In the genomic region with DNA sequence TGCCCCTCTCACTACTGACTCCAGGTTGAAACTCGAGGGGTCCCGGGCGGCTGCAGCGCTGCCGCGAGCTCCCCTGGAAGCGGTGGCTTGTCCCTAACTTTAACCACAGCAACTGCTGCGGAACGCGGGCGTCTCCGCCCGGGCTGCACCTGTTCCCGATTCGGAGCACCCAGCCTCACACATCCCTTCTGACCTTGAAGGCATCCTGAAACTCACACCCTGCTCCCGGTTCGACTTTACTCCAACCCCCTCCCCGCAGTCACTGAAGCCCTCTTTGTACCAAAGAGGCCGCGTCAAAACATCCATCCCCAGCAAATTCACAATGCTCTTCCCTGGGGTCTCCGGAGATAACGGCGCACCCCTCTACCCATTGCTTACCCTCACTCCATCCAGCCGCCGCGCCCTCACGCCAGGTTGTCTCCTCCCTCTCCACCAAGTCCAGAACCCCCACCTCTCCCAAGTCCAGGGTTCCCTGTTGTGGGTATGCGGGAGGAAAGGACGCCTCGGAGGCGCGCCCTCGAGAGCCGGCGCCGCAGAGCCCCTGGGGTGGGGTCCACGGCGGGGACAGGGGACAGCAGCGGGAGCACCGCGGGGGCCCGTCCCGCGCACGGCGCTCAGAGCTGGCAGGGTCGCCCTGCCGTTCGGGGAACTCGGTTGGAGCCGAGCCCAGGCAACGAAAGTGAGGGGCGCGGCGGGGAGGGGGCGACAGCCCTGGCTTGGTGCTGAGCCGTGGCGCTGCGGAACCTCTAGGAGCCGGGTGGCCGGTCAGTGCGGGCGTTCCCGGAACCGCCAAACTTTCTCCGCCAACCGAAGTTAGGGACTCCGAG, we compare ENCODE assay signal across 8 cellular contexts. TPM values are rescaled to one million over a fixed set of nuclear protein-coding genes. Genes with fewer than 3 reads are reported as not detected.
DNase-seq lines count a peak whose midpoint lies in the region; ATAC-seq, FAIRE-seq and TF ChIP-seq lines count a peak whose summit lies in the region.

No MANE protein-coding gene starts in this region.

- H3K79me2 ChIP-seq in GM12878 (ENCODE audit: control insufficient read depth, insufficient read depth, low read length) = no peaks in the 10 kb centered on the region

- no peak for FAIRE-seq in GM12878 (lab: Jason Lieb, UNC)

- SMC1A ChIA-PET in GM12878 (lab: Charles Lee; ENCODE audit: uncharacterized antibody, unreplicated experiment) = interaction anchor here (0.5 to 13.1 kb wide), 11 partner anchors 11 to 742 kb away, joined by 3 to 70 read pairs (median 3); a partner anchor contains a TSS

- in situ Hi-C loops in HAP-1 (cut with MboI; ENCODE audit: low sequenced_read_pairs) (no loop called here), GM12878 (cut with MboI) (no loop called here)

- peaks cover 66% of the 10 kb centered on the region for H3K27me3 ChIP-seq in BLaER1
- H3K27me3 ChIP-seq in HAP-1 (ENCODE audit: low read depth) = 0 out of 2 replicates have a peak, but pooled peaks cover 2% of the 10 kb centered on the region
- H3K27me3 ChIP-seq in GM12878 (replicated peaks in 1 of 2; ENCODE audit: control insufficient read depth in 2 of 2, insufficient read depth in 2 of 2, low read length in 1 of 2) = peaks cover 6 to 10% of the 10 kb centered on the region in 2 experiments; a peak in 3 of 4 replicates

- no peak overlapping the region; the same call in 1 of the 2 replicates for H2AFZ ChIP-seq in GM12878 (ENCODE audit: control insufficient read depth, low read depth, low read length)

- no TSS peak for BruUV-seq in GM12878 (replicated peaks; lab: Mats Ljungman, UMichigan)

- peak overlapping the region; percentile 75 for H3K4me2 ChIP-seq in BLaER1
- H3K4me2 ChIP-seq in GM12878 (ENCODE audit: control insufficient read depth, insufficient read depth) = peak overlapping the region; percentile 69

- intact Hi-C loops in GM12878 (cut with micrococcal nuclease; ENCODE audit: unreplicated experiment) = loop anchor here (2.0 to 10.0 kb wide), 3 partner anchors 97 to 679 kb away; no protein-coding TSS in a partner anchor

- 12% methylated on average over 55 of the region's 68 CpGs for WGBS in GM12878 (ENCODE audit: insufficient coverage, insufficient replicate concordance, low lambda C conversion rate, missing lambda C conversion rate)
- WGBS in mesodermal cell (ENCODE audit: insufficient coverage in 2 of 2), 2 experiments = 1 to 2% methylated on average over 48 to 54 of the region's 68 CpGs

- RAD21 ChIA-PET in GM12878 (lab: Charles Lee; ENCODE audit: unreplicated experiment) = interaction anchor here (0.7 to 3.9 kb wide), 31 partner anchors 8 to 684 kb away, joined by 3 to 29 read pairs (median 4); no protein-coding TSS in a partner anchor

- H3K36me3 ChIP-seq in BLaER1 (no peaks in the 10 kb centered on the region), HAP-1 (replicated peaks) (no peaks in the 10 kb centered on the region), GM12878 (ENCODE audit: control insufficient read depth in 2 of 2, insufficient read depth in 2 of 2, low read length in 1 of 2) (no peaks in the 10 kb centered on the region), mesodermal cell (ENCODE audit: control insufficient read depth, insufficient read depth, low read length) (no peaks in the 10 kb centered on the region)

- TF ChIP-seq EP300 in GM12878 (IDR thresholded peaks at IDR 0.05; ENCODE audit: borderline replicate concordance in 1 of 2, control insufficient read depth in 1 of 2, low read depth in 2 of 2, low read length in 2 of 2) = no peak

- peak; percentile 17 for ATAC-seq in GM12878
- ATAC-seq in HG03342 (IDR thresholded peaks at IDR 0.05; ENCODE audit: unreplicated experiment) = no peak

- H4K20me1 ChIP-seq in BLaER1 = peaks cover 7% of the 10 kb centered on the region; the same call in 1 of the 2 replicates
- H4K20me1 ChIP-seq in GM12878 (ENCODE audit: control insufficient read depth, insufficient read depth) = no peaks in the 10 kb centered on the region

- H3K4me3 ChIP-seq in BLaER1 (peak overlapping the region; percentile 60), HAP-1 (peak overlapping the region; percentile 62), GM12878 (peak overlapping the region; percentile 57; the same call in 1 of the 2 replicates), mesodermal cell (ENCODE audit: extremely low read depth, insufficient read depth, low read length, poor library complexity, severe bottlenecking) (peak overlapping the region; percentile 45)

- H3K4me1 ChIP-seq in BLaER1 (0 out of 2 replicates have a peak, but pooled peaks cover 10% of the 10 kb centered on the region), HAP-1 (peaks cover 10% of the 10 kb centered on the region), GM12878 (ENCODE audit: control insufficient read depth, insufficient read depth, low read length) (peaks cover 8% of the 10 kb centered on the region), mesodermal cell (ENCODE audit: control insufficient read depth, insufficient read depth, low read length, poor library complexity, severe bottlenecking) (no peaks in the 10 kb centered on the region)

- H3K9ac ChIP-seq in BLaER1 = no peak overlapping the region
- H3K9ac ChIP-seq in GM12878 (ENCODE audit: control insufficient read depth, insufficient read depth, low read length) = no peak overlapping the region

- TF ChIP-seq CTCF in GM12878 (IDR thresholded peaks at IDR 0.05 in 2 of 3, conservative IDR thresholded peaks at IDR 0.05 in 1 of 3; ENCODE audit: control insufficient read depth in 2 of 3, extremely low read depth in 1 of 3, insufficient read depth in 1 of 3, low read depth in 3 of 3, low read length in 3 of 3) = no peak

- H3K27ac ChIP-seq in BLaER1 (no peak overlapping the region), GM12878 (ENCODE audit: control insufficient read depth, insufficient read depth) (no peak overlapping the region), mesodermal cell (ENCODE audit: low read depth, low read length, severe bottlenecking) (no peak overlapping the region)

- CTCF ChIA-PET in GM12878 (lab: Yijun Ruan, JAX) = interaction anchor here (0.6 to 5.3 kb wide), 20 partner anchors 9 to 680 kb away, joined by 3 to 32 read pairs (median 5); a partner anchor contains a TSS

- POLR2A ChIA-PET in GM12878 (lab: Charles Lee) = interaction anchor here (0.5 to 3.7 kb wide), 9 partner anchors 10 to 189 kb away, joined by 3 to 17 read pairs (median 4); no protein-coding TSS in a partner anchor

- TF ChIP-seq POLR2A in GM12878 (IDR thresholded peaks at IDR 0.05; ENCODE audit: low read depth, low read length) = no peak

- H3K9me3 ChIP-seq in BLaER1 = peaks cover 37% of the 10 kb centered on the region
- H3K9me3 ChIP-seq in HAP-1 = no peaks in the 10 kb centered on the region
- no peaks in the 10 kb centered on the region for H3K9me3 ChIP-seq in GM12878 (replicated peaks; ENCODE audit: control insufficient read depth, insufficient read depth, low read length)
- H3K9me3 ChIP-seq in mesodermal cell (ENCODE audit: control insufficient read depth, low read length) = no peaks in the 10 kb centered on the region

- DNase-seq in HAP-1 (ENCODE audit: low spot score in 2 of 2) (peak in 1 of 2 experiments; percentile 40), GM12878 (ENCODE audit: low read depth, low spot score) (no peak), epidermal melanocyte (ENCODE audit: insufficient read length, low spot score) (no peak), NCI-H2081 treated with DMSO at 0.1 percent for 48 hours (lab: John Stamatoyannopoulos, UW) (no peak), NK-92 (lab: John Stamatoyannopoulos, UW; ENCODE audit: unreplicated experiment) (no peak)

- TF ChIP-seq RAD21 in GM12878 (IDR thresholded peaks at IDR 0.05; ENCODE audit: insufficient read depth, low read depth, low read length) = no peak

TF ChIP-seq in GM12878, 131 proteins besides CTCF, POLR2A, EP300 and RAD21 (continues in another document):
- TF ChIP-seq SUZ12 (IDR thresholded peaks at IDR 0.05; ENCODE audit: unreplicated experiment) (peak; percentile 52), YY1 (IDR thresholded peaks at IDR 0.05; ENCODE audit: low read depth, low read length) (no peak)

RNA-seq across cellular contexts. Expression of a gene that starts 0.9 kb away (rescaled TPM):
- 23.1 and 25.4 TPM in 2 replicates for total RNA-seq in GM12878 (2013; cell fraction: nucleolus; rRNA removed)
- 4.5 and 4.7 TPM in 2 replicates for total RNA-seq in GM12878 (2014; rRNA removed)
- 2.5 and 3.2 TPM in 2 replicates for total RNA-seq in GM12878 (2014; rRNA removed; fragmentation: Illumina TruSeq; extraction: Trizol)
- total RNA-seq in GM12878 (2021) = 4.1 and 4.4 TPM in 2 replicates
- polyA plus RNA-seq in GM12878 (2011; ENCODE audit: low read depth) = 0.34 TPM
- 2.7 and 3.3 TPM in 2 replicates for polyA plus RNA-seq in GM12878 (2011; rRNA removed)
- 3.1 and 4.2 TPM in 2 replicates for polyA plus RNA-seq in GM12878 (2011; cell fraction: cytosol; rRNA removed)
- 4.8 and 6.1 TPM in 2 replicates for polyA plus RNA-seq in GM12878 (2011; cell fraction: nucleus; rRNA removed)
- polyA plus RNA-seq in GM12878 (2012) = 0.86 and 2.6 TPM in 2 replicates
- 3.8 and 4.2 TPM in 2 replicates for polyA plus RNA-seq in GM12878 (2014; fragmentation: Illumina TruSeq; extraction: Trizol)
- 1 to 10 TPM; 2.8 to 4.4 TPM for polyA plus RNA-seq in GM12878 (2014; fragmentation: Nextera tagmentation; extraction: Ambion mirVana)
- 2.4 and 3.2 TPM in 2 replicates for polyA plus RNA-seq in GM12878 (2014; rRNA removed)
- 1 to 10 TPM; 2.5 to 2.6 TPM for polyA plus RNA-seq in GM12878 (2016; fragmentation: Nextera tagmentation; extraction: Ambion mirVana)
- polyA minus RNA-seq in GM12878 (2011; rRNA and poly(A)+ RNA removed) = 5.5 and 5.8 TPM in 2 replicates
- polyA minus RNA-seq in GM12878 (2011; cell fraction: cytosol; rRNA and poly(A)+ RNA removed) = 2.1 and 2.8 TPM in 2 replicates
- polyA minus RNA-seq in GM12878 (2011; cell fraction: nucleus; rRNA and poly(A)+ RNA removed) = 2.0 and 2.2 TPM in 2 replicates
- 2.0 TPM for polyA plus RNA-seq in mesodermal cell (2013, experiment 1 of 2)
- polyA plus RNA-seq in mesodermal cell (2013, experiment 2 of 2) = 1.9 TPM
